Comparison of ENCODE assay signal across 1 cellular context in genomic region chr20:35226775-35227681, GRCh38.
TF ChIP-seq lines count a peak whose summit lies in the region.

No MANE protein-coding gene starts in this region.

TF ChIP-seq in HepG2, 621 proteins besides CTCF, POLR2A, EP300 and RAD21 (continued from another document and continues in another):
- TF ChIP-seq ZNF784 (CRISPR knock-in tag; IDR thresholded peaks at IDR 0.05; ENCODE audit: borderline replicate concordance) (peak; percentile 94; the same call in 1 of the 2 replicates), ZC3H13 (CRISPR knock-in tag; IDR thresholded peaks at IDR 0.05) (peak; percentile 26; the same call in 1 of the 2 replicates), FOXA3 (CRISPR knock-in tag; IDR thresholded peaks at IDR 0.05) (peak; percentile 52), ZNF543 (CRISPR knock-in tag; IDR thresholded peaks at IDR 0.05) (peak; percentile 95), CBX5 (CRISPR knock-in tag; IDR thresholded peaks at IDR 0.05; ENCODE audit: borderline replicate concordance) (peak; percentile 63; the same call in 1 of the 2 replicates), ZFP36L2 (CRISPR knock-in tag; IDR thresholded peaks at IDR 0.05) (peak; percentile 94), TBL1XR1 (IDR thresholded peaks at IDR 0.05; ENCODE audit: borderline replicate concordance, low read length, partially characterized antibody) (no peak), ZBTB3 (CRISPR knock-in tag; IDR thresholded peaks at IDR 0.05; ENCODE audit: borderline replicate concordance, low read depth) (peak; percentile 84; the same call in 1 of the 2 replicates), ZNF839 (CRISPR knock-in tag; IDR thresholded peaks at IDR 0.05; ENCODE audit: borderline replicate concordance) (peak; percentile 88), AHDC1 (CRISPR knock-in tag; IDR thresholded peaks at IDR 0.05; ENCODE audit: borderline replicate concordance) (0 out of 2 replicates have a peak, but pooled peaks have one; percentile 30), ZNF34 (CRISPR knock-in tag; IDR thresholded peaks at IDR 0.05; ENCODE audit: borderline replicate concordance) (no peak), ZNF367 (CRISPR knock-in tag; IDR thresholded peaks at IDR 0.05; ENCODE audit: borderline replicate concordance) (peak; percentile 97; the same call in 1 of the 2 replicates), RFX5 (IDR thresholded peaks at IDR 0.05; ENCODE audit: low read depth, low read length) (no peak), KAT8 (CRISPR knock-in tag; IDR thresholded peaks at IDR 0.05) (peak; percentile 74; the same call in 1 of the 2 replicates), ZNF224 (CRISPR knock-in tag; IDR thresholded peaks at IDR 0.05) (0 out of 2 replicates have a peak, but pooled peaks have one; percentile 36), FOSL2 (CRISPR knock-in tag; IDR thresholded peaks at IDR 0.05) (peak; percentile 68), ASH2L (IDR thresholded peaks at IDR 0.05; ENCODE audit: insufficient read length, low read depth, low read length) (no peak), PAX8 (CRISPR knock-in tag; IDR thresholded peaks at IDR 0.05; ENCODE audit: borderline replicate concordance) (peak; percentile 44; the same call in 1 of the 2 replicates), SIX4 (CRISPR knock-in tag; IDR thresholded peaks at IDR 0.05) (peak; percentile 75; the same call in 1 of the 2 replicates), ZHX1 (CRISPR knock-in tag; IDR thresholded peaks at IDR 0.05; ENCODE audit: low read depth) (peak; percentile 83; the same call in 1 of the 2 replicates), ZNF614 (CRISPR knock-in tag; IDR thresholded peaks at IDR 0.05; ENCODE audit: borderline replicate concordance) (peak; percentile 67; the same call in 1 of the 2 replicates), ZFP1 (CRISPR knock-in tag; IDR thresholded peaks at IDR 0.05) (peak; percentile 79; the same call in 1 of the 2 replicates), MED1 (CRISPR knock-in tag; IDR thresholded peaks at IDR 0.05) (peak; percentile 66), SIN3A (IDR thresholded peaks at IDR 0.05; ENCODE audit: borderline replicate concordance, low read depth, low read length) (peak; percentile 98), ZNF792 (CRISPR knock-in tag; IDR thresholded peaks at IDR 0.05) (peak; percentile 96), NR1H2 (CRISPR knock-in tag; IDR thresholded peaks at IDR 0.05; ENCODE audit: borderline replicate concordance, low read depth) (peak; percentile 94), ZNF280D (CRISPR knock-in tag; IDR thresholded peaks at IDR 0.05) (peak; percentile 87), SSRP1 (CRISPR knock-in tag; IDR thresholded peaks at IDR 0.05) (no peak), ZFY (CRISPR knock-in tag; IDR thresholded peaks at IDR 0.05) (peak; percentile 77), ZNF335 (CRISPR knock-in tag; IDR thresholded peaks at IDR 0.05) (peak; percentile 75; the same call in 1 of the 2 replicates), PAWR (CRISPR knock-in tag; IDR thresholded peaks at IDR 0.05; ENCODE audit: borderline replicate concordance) (0 out of 2 replicates have a peak, but pooled peaks have one; percentile 76), FOXP1 (IDR thresholded peaks at IDR 0.05) (no peak), FOXP1 (CRISPR knock-in tag; IDR thresholded peaks at IDR 0.05) (no peak), ZZZ3 (CRISPR knock-in tag; IDR thresholded peaks at IDR 0.05; ENCODE audit: borderline replicate concordance) (no peak; the same call in 1 of the 2 replicates), IKZF1 (IDR thresholded peaks at IDR 0.05) (no peak), ZNF124 (CRISPR knock-in tag; IDR thresholded peaks at IDR 0.05) (peak; percentile 92; the same call in 1 of the 2 replicates), SRF (IDR thresholded peaks at IDR 0.05; ENCODE audit: low read depth, low read length) (no peak), ZMAT3 (CRISPR knock-in tag; conservative IDR thresholded peaks at IDR 0.05) (peak; percentile 99), WIZ (CRISPR knock-in tag; IDR thresholded peaks at IDR 0.05) (peak; percentile 98), TSC22D2 (CRISPR knock-in tag; IDR thresholded peaks at IDR 0.05; ENCODE audit: borderline replicate concordance) (peak; percentile 99), TBX3 (IDR thresholded peaks at IDR 0.05; ENCODE audit: borderline replicate concordance) (no peak), ZSCAN20 (CRISPR knock-in tag; IDR thresholded peaks at IDR 0.05; ENCODE audit: borderline replicate concordance) (peak; percentile 96), SCMH1 (CRISPR knock-in tag; IDR thresholded peaks at IDR 0.05; ENCODE audit: borderline replicate concordance) (no peak), ZNF329 (CRISPR knock-in tag; IDR thresholded peaks at IDR 0.05; ENCODE audit: low read depth) (peak; percentile 88), ZNF776 (CRISPR knock-in tag; IDR thresholded peaks at IDR 0.05) (peak; percentile 98), GTF2F1 (IDR thresholded peaks at IDR 0.05; ENCODE audit: low read length) (no peak)
- TF ChIP-seq, protein P1, sequence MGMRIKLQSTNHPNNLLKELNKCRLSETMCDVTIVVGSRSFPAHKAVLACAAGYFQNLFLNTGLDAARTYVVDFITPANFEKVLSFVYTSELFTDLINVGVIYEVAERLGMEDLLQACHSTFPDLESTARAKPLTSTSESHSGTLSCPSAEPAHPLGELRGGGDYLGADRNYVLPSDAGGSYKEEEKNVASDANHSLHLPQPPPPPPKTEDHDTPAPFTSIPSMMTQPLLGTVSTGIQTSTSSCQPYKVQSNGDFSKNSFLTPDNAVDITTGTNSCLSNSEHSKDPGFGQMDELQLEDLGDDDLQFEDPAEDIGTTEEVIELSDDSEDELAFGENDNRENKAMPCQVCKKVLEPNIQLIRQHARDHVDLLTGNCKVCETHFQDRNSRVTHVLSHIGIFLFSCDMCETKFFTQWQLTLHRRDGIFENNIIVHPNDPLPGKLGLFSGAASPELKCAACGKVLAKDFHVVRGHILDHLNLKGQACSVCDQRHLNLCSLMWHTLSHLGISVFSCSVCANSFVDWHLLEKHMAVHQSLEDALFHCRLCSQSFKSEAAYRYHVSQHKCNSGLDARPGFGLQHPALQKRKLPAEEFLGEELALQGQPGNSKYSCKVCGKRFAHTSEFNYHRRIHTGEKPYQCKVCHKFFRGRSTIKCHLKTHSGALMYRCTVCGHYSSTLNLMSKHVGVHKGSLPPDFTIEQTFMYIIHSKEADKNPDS (CRISPR knock-in tag; IDR thresholded peaks at IDR 0.05) = no peak; the same call in 1 of the 2 replicates
- TF ChIP-seq, protein P2, sequence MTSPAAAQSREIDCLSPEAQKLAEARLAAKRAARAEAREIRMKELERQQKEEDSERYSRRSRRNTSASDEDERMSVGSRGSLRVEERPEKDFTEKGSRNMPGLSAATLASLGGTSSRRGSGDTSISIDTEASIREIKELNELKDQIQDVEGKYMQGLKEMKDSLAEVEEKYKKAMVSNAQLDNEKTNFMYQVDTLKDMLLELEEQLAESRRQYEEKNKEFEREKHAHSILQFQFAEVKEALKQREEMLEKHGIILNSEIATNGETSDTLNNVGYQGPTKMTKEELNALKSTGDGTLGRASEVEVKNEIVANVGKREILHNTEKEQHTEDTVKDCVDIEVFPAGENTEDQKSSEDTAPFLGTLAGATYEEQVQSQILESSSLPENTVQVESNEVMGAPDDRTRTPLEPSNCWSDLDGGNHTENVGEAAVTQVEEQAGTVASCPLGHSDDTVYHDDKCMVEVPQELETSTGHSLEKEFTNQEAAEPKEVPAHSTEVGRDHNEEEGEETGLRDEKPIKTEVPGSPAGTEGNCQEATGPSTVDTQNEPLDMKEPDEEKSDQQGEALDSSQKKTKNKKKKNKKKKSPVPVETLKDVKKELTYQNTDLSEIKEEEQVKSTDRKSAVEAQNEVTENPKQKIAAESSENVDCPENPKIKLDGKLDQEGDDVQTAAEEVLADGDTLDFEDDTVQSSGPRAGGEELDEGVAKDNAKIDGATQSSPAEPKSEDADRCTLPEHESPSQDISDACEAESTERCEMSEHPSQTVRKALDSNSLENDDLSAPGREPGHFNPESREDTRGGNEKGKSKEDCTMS (CRISPR knock-in tag; conservative IDR thresholded peaks at IDR 0.05) = peak; percentile 95
- TF ChIP-seq, protein P3, sequence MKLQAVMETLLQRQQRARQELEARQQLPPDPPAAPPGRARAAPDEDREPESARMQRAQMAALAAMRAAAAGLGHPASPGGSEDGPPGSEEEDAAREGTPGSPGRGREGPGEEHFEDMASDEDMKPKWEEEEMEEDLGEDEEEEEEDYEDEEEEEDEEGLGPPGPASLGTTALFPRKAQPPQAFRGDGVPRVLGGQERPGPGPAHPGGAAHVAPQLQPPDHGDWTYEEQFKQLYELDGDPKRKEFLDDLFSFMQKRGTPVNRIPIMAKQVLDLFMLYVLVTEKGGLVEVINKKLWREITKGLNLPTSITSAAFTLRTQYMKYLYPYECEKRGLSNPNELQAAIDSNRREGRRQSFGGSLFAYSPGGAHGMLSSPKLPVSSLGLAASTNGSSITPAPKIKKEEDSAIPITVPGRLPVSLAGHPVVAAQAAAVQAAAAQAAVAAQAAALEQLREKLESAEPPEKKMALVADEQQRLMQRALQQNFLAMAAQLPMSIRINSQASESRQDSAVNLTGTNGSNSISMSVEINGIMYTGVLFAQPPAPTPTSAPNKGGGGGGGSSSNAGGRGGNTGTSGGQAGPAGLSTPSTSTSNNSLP (IDR thresholded peaks at IDR 0.05; ENCODE audit: low read depth, low read length) = no peak
